Comparison of ENCODE assay signal across 8 cellular contexts in the genomic region with DNA sequence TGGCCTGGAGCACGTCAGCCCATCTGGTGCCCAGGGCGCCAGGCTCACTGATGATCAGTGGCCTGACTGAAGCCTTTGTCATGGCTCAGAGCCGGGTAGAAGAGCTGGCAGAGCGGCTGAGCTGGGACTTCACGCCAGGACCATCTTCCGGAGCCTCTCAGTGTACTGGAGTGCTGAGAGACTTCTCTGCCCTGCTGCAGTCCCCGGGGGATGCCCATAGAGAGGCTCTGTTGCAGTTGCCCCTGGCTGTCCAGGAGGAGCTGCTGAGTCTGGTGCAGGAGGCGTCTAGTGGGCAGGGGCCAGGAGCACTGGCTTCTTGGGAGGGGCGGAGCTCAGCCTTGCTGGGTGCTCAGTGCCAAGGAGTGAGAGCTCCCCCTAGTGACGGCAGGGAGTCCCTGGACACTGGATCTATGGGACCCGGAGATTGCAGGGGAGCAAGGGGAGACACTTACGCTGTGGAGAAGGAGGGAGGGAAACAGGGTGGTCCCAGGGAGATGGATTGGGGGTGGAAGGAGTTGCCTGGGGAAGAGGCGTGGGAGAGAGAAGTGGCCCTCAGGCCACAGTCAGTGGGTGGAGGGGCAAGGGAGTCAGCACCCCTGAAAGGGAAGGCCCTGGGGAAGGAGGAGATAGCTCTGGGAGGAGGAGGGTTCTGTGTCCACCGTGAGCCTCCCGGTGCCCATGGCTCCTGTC. TPM values are rescaled to one million over a fixed set of nuclear protein-coding genes. Genes with fewer than 3 reads are reported as not detected.
DNase-seq lines count a peak whose midpoint lies in the region; ATAC-seq and TF ChIP-seq lines count a peak whose summit lies in the region.

No MANE protein-coding gene starts in this region.

- H3K36me3 ChIP-seq in hepatocyte (replicated peaks; ENCODE audit: insufficient read depth, low read depth) (no peaks in the 10 kb centered on the region), sigmoid colon (peaks cover 0 to 45% (median 20%) of the 10 kb centered on the region in 4 donors)

- TF ChIP-seq POLR2A in sigmoid colon (IDR thresholded peaks at IDR 0.05) = no peak

- H3K4me1 ChIP-seq in hepatocyte (ENCODE audit: insufficient read depth) (peaks cover 33% of the 10 kb centered on the region), sigmoid colon (peaks cover 0 to 46% (median 41%) of the 10 kb centered on the region in 4 donors)

- intact Hi-C loops in sigmoid colon (cut with DNase I) = loop anchor here (1.0 to 10.0 kb wide), 5 partner anchors 33 to 1587 kb away; a partner anchor contains a TSS

- no peak for TF ChIP-seq EP300 in sigmoid colon (IDR thresholded peaks at IDR 0.05)

- H3K27ac ChIP-seq in hepatocyte = peak overlapping the region; percentile 98
- peak overlapping the region; percentile 94 to 96 (median 95) for H3K27ac ChIP-seq in sigmoid colon

- peaks cover 22% of the 10 kb centered on the region for H4K20me1 ChIP-seq in hepatocyte (ENCODE audit: insufficient read depth, poor library complexity, severe bottlenecking)

- no peak overlapping the region for H2AFZ ChIP-seq in hepatocyte

- H3K27me3 ChIP-seq in hepatocyte (no peaks in the 10 kb centered on the region), sigmoid colon (no peaks in the 10 kb centered on the region)

- in situ Hi-C loops in astrocyte of the cerebellum (cut with HindIII; ENCODE audit: low sequenced_read_pairs) = loop anchor here (10.0 kb wide), 1 partner anchor 227 kb away; a partner anchor contains a TSS

- TF ChIP-seq CTCF in astrocyte of the cerebellum (IDR thresholded peaks at IDR 0.05; ENCODE audit: low read depth, low read length, missing control alignments) = peak; percentile 98
- TF ChIP-seq CTCF in hepatocyte (IDR thresholded peaks at IDR 0.05; ENCODE audit: poor library complexity) = peak; percentile 94
- TF ChIP-seq CTCF in sigmoid colon (IDR thresholded peaks at IDR 0.05) = peak; percentile 79 to 92 (median 84)

- no peaks in the 10 kb centered on the region for H3K9me2 ChIP-seq in hepatocyte (replicated peaks; ENCODE audit: insufficient read depth)

- H3K79me2 ChIP-seq in hepatocyte = peaks cover 38% of the 10 kb centered on the region

- ATAC-seq in HG02970 (IDR thresholded peaks at IDR 0.05; ENCODE audit: low FRiP score, unreplicated experiment) = peak; percentile 45

- peak overlapping the region; percentile 97 for H3K4me2 ChIP-seq in hepatocyte

- H3K4me3 ChIP-seq in astrocyte of the cerebellum (ENCODE audit: low read depth, low read length) = peak overlapping the region; percentile 74
- H3K4me3 ChIP-seq in hepatocyte = peak overlapping the region; percentile 89
- peak overlapping the region; percentile 73 to 87 (median 76) for H3K4me3 ChIP-seq in sigmoid colon

- no peaks in the 10 kb centered on the region for H3K9me3 ChIP-seq in hepatocyte (ENCODE audit: low read depth)
- H3K9me3 ChIP-seq in sigmoid colon = no peaks in the 10 kb centered on the region

- 56% methylated on average over 15 of the region's 15 CpGs for WGBS in hepatocyte (ENCODE audit: low lambda C conversion rate, missing lambda C conversion rate)
- 34 to 43% methylated on average over 15 of the region's 15 CpGs for WGBS in sigmoid colon, 2 donors

- DNase-seq in NCI-H2081 (lab: John Stamatoyannopoulos, UW) (peak; percentile 85 to 89), NCI-H2081 treated with DMSO at 0.1 percent for 48 hours (lab: John Stamatoyannopoulos, UW) (no peak), NCI-H187 (lab: John Stamatoyannopoulos, UW) (peak; percentile 59 to 93), T-helper 22 cell (ENCODE audit: low read depth) (peak; percentile 72), astrocyte of the cerebellum (ENCODE audit: low read depth) (peak; percentile 81), hepatocyte (ENCODE audit: low spot score) (peak; percentile 96), sigmoid colon (peak; percentile 95)

RNA-seq across cellular contexts. Expression of a gene that starts 2.0 kb away (rescaled TPM):
- 67.1 and 90.5 TPM in 2 replicates for total RNA-seq in hepatocyte
- 36.4 and 39.6 TPM in 2 replicates for polyA plus RNA-seq in hepatocyte
- 10 to 100 TPM; 44.6 to 60.8 (median 50.6) TPM for total RNA-seq in sigmoid colon
- 10 to 100 TPM; 16.2 to 64.6 (median 36.1) TPM for polyA plus RNA-seq in sigmoid colon

RNA-seq across cellular contexts. Expression of a gene that starts 2.2 kb away (rescaled TPM):
- total RNA-seq in hepatocyte (2.2 and 2.8 TPM in 2 replicates), sigmoid colon (1 to 10 TPM; 1.4 to 8.9 (median 2.1) TPM)
- polyA plus RNA-seq in hepatocyte (0.99 and 2.4 TPM in 2 replicates), sigmoid colon (1 to 10 TPM in 2 of 3 donors, under 1 TPM in 1; 0.46 to 3.6 (median 1.2) TPM)

RNA-seq across cellular contexts. Expression of a gene that starts 10.9 kb away (rescaled TPM):
- total RNA-seq in hepatocyte (24.4 and 34.1 TPM in 2 replicates), sigmoid colon (10 to 100 TPM; 30.3 to 45.4 (median 33.9) TPM)
- polyA plus RNA-seq in hepatocyte (99.7 and 102 TPM in 2 replicates), sigmoid colon (10 to 100 TPM; 35.4 to 57.3 (median 39.1) TPM)

RNA-seq across cellular contexts. Expression of a gene that starts 32.9 kb away (rescaled TPM):
- total RNA-seq in hepatocyte (41.7 and 56.5 TPM in 2 replicates), sigmoid colon (10 to 100 TPM in 1 of 4 donors, 1 to 10 TPM in 3; 6.8 to 17.4 (median 7.0) TPM)
- polyA plus RNA-seq in hepatocyte (34.4 and 34.5 TPM in 2 replicates), sigmoid colon (1 to 10 TPM in 1 of 3 donors, under 1 TPM in 2; 0.60 to 6.5 (median 0.92) TPM)
